8 cellular contexts compared by ENCODE assay signal in genomic region chr13:51585696-51586095, GRCh38. TPM values are rescaled to one million over a fixed set of nuclear protein-coding genes. Genes with fewer than 3 reads are reported as not detected.
DNase-seq lines count a peak whose midpoint lies in the region; ATAC-seq, FAIRE-seq and TF ChIP-seq lines count a peak whose summit lies in the region.

No MANE protein-coding gene starts in this region.

- H3K56ac ChIP-seq in H9 (ENCODE audit: insufficient read length, low read depth, low read length), result no peak overlapping the region

- no peak overlapping the region for H3K23ac ChIP-seq in H9 (ENCODE audit: insufficient read length, low read depth, low read length)

- H4K5ac ChIP-seq in H9 (ENCODE audit: insufficient read length, low read depth, low read length), result no peak overlapping the region

- peak overlapping the region; percentile 79 for H3K4me2 ChIP-seq in H9 (ENCODE audit: insufficient read depth, insufficient read length, low read length)

- DNase-seq in AG10803 (ENCODE audit: low read depth) (peak; percentile 52), H9 (no peak), kidney (no peak), testis (no peak), cerebellum (ENCODE audit: low spot score) (no peak), NK-92 (lab: John Stamatoyannopoulos, UW; ENCODE audit: unreplicated experiment) (no peak)
- DNase-seq in activated naive CD8-positive, alpha-beta T cell treated with anti-CD3 and anti-CD28 coated beads for 36 hours, result no peak

- H2BK120ac ChIP-seq in H9 (ENCODE audit: low read depth, low read length, poor library complexity, severe bottlenecking), result no peak overlapping the region

- H2BK15ac ChIP-seq in H9 (ENCODE audit: low read depth, low read length), result no peak overlapping the region

- H3K9me3 ChIP-seq in H9 (ENCODE audit: control insufficient read depth, low read depth, low read length) (no peaks in the 10 kb centered on the region), kidney (ENCODE audit: control insufficient read depth in 1 of 2, low read length in 2 of 2) (no peaks in the 10 kb centered on the region), testis (no peaks in the 10 kb centered on the region)

- no peak for TF ChIP-seq POLR2A in testis (IDR thresholded peaks at IDR 0.05)

- H4K8ac ChIP-seq in H9 (replicated peaks; ENCODE audit: insufficient read length, low read depth, low read length), result no peak overlapping the region

- no peak overlapping the region for H3K18ac ChIP-seq in H9 (ENCODE audit: insufficient read length, low read depth, low read length)

- H4K91ac ChIP-seq in H9 (ENCODE audit: insufficient read length, low read depth, low read length), result no peak overlapping the region

- H3K27me3 Mint-ChIP-seq in H9 (ENCODE audit: low read depth), result peaks cover 4% of the 10 kb centered on the region; the same call in 1 of the 2 replicates
- no peaks in the 10 kb centered on the region for H3K27me3 Mint-ChIP-seq in activated naive CD8-positive, alpha-beta T cell treated with anti-CD3 and anti-CD28 coated beads for 36 hours

- peaks cover 59 to 61% of the 10 kb centered on the region in 2 experiments for H3K4me1 Mint-ChIP-seq in H9
- H3K4me1 Mint-ChIP-seq in activated naive CD8-positive, alpha-beta T cell treated with anti-CD3 and anti-CD28 coated beads for 36 hours, result peaks cover 43% of the 10 kb centered on the region

- no peak overlapping the region for H3K27ac Mint-ChIP-seq in H9
- H3K27ac Mint-ChIP-seq in activated naive CD8-positive, alpha-beta T cell treated with anti-CD3 and anti-CD28 coated beads for 36 hours, result no peak overlapping the region

- H2BK5ac ChIP-seq in H9 (ENCODE audit: insufficient read length, low read length), result no peak overlapping the region

- H3K4me3 ChIP-seq in AG10803 (ENCODE audit: low read length) (peak overlapping the region; percentile 90), kidney (ENCODE audit: low read length in 2 of 2) (peak overlapping the region; percentile 78 to 93), testis (peak overlapping the region; percentile 81 to 94)

- no peak overlapping the region for H2BK12ac ChIP-seq in H9 (ENCODE audit: insufficient read length, low read depth, low read length)

- no peak overlapping the region for H3K14ac ChIP-seq in H9 (ENCODE audit: insufficient read depth, low read length)

- H3K36me3 ChIP-seq in kidney (ENCODE audit: control insufficient read depth in 1 of 2, insufficient read depth in 2 of 2, low read length in 2 of 2) (no peaks in the 10 kb centered on the region), testis (ENCODE audit: low read depth, missing control alignments) (no peaks in the 10 kb centered on the region)

- H4K20me1 ChIP-seq in H9 (ENCODE audit: control insufficient read depth, insufficient read depth, insufficient read length), result no peaks in the 10 kb centered on the region

- no peak for ATAC-seq in esophagus mucosa

- no peak overlapping the region for H2BK20ac ChIP-seq in H9 (ENCODE audit: low read depth, low read length, poor library complexity, severe bottlenecking)

- no peaks in the 10 kb centered on the region; a peak in 1 of 5 replicates for H3K9me3 Mint-ChIP-seq in H9
- no peaks in the 10 kb centered on the region for H3K9me3 Mint-ChIP-seq in activated naive CD8-positive, alpha-beta T cell treated with anti-CD3 and anti-CD28 coated beads for 36 hours

- no peak for FAIRE-seq in kidney (lab: Jason Lieb, UNC)

- no peak overlapping the region for H2AK5ac ChIP-seq in H9 (ENCODE audit: insufficient read length, low read length)

- peak overlapping the region; percentile 84 to 94 for H3K4me3 Mint-ChIP-seq in H9
- H3K4me3 Mint-ChIP-seq in activated naive CD8-positive, alpha-beta T cell treated with anti-CD3 and anti-CD28 coated beads for 36 hours, result peak overlapping the region; percentile 86

- H3K79me2 ChIP-seq in H9 (ENCODE audit: insufficient read depth, low read length), result peaks cover 19% of the 10 kb centered on the region

- H3K79me1 ChIP-seq in H9 (ENCODE audit: insufficient read depth, low read depth, low read length, poor library complexity, severe bottlenecking), result no peaks in the 10 kb centered on the region

- no peaks in the 10 kb centered on the region for H3K36me3 Mint-ChIP-seq in H9 (ENCODE audit: insufficient read depth in 1 of 3, low read depth in 3 of 3)
- H3K36me3 Mint-ChIP-seq in activated naive CD8-positive, alpha-beta T cell treated with anti-CD3 and anti-CD28 coated beads for 36 hours, result peaks cover 5% of the 10 kb centered on the region

- peaks cover 18% of the 10 kb centered on the region for H3K4me1 ChIP-seq in H9 (ENCODE audit: insufficient read depth, low read length)
- peaks cover 0 to 2% of the 10 kb centered on the region in 2 donors for H3K4me1 ChIP-seq in kidney (ENCODE audit: control insufficient read depth in 1 of 2, insufficient read depth in 1 of 2, low read depth in 1 of 2, low read length in 2 of 2)
- H3K4me1 ChIP-seq in testis, result peaks cover 55% of the 10 kb centered on the region

- H3K9ac ChIP-seq in H9 (ENCODE audit: extremely low read depth, insufficient read length, low read length) (peak overlapping the region; percentile 27), kidney (ENCODE audit: low read length in 2 of 2) (peak overlapping the region in 1 of 2 donors; percentile 82)

- no peak overlapping the region for H3T11ph ChIP-seq in H9 (ENCODE audit: low read length)

- H3K27ac ChIP-seq in H9 (ENCODE audit: insufficient read length, low read depth, low read length) (no peak overlapping the region), kidney (ENCODE audit: low read depth in 2 of 2, low read length in 2 of 2) (no peak overlapping the region), testis (peak overlapping the region; percentile 89 to 90)

- no peak overlapping the region for H3K4ac ChIP-seq in H9 (ENCODE audit: low read depth, low read length)

- TF ChIP-seq CTCF in AG10803 (conservative IDR thresholded peaks at IDR 0.05; ENCODE audit: low read length) (no peak), H9 (conservative IDR thresholded peaks at IDR 0.05) (no peak), kidney (IDR thresholded peaks at IDR 0.05; ENCODE audit: borderline replicate concordance, extremely low read depth, insufficient read depth) (no peak), testis (IDR thresholded peaks at IDR 0.05) (no peak)

- H2AFZ ChIP-seq in H9 (ENCODE audit: low read length), result no peak overlapping the region

- H3K23me2 ChIP-seq in H9 (ENCODE audit: insufficient read length, low read depth, low read length, poor library complexity, severe bottlenecking), result peaks cover 2% of the 10 kb centered on the region

- intact Hi-C loops in kidney (cut with DNase I), result loop anchor here (10.0 kb wide), 1 partner anchor 131 kb away; the partner anchor contains the start of gene INTS6
- intact Hi-C loops in testis (cut with DNase I; ENCODE audit: low total_unique reads), result loop anchor here (10.0 kb wide), 1 partner anchor 131 kb away; the partner anchor contains the start of gene INTS6

- WGBS in H9 (ENCODE audit: extremely low coverage, insufficient read length, low lambda C conversion rate), result no CpG with 5 or more reads among the region's 4 CpGs
- 31% methylated on average over 4 of the region's 4 CpGs for WGBS in testis, 2 donors

- H3K27me3 ChIP-seq in H9 (ENCODE audit: insufficient read depth, low read length) (no peaks in the 10 kb centered on the region), testis (no peaks in the 10 kb centered on the region)

RNA-seq across cellular contexts. Expression of gene WDFY2, which starts 1.4 kb away (rescaled TPM):
- total RNA-seq in H9 (2021) (22.7 and 26.4 TPM in 2 replicates), kidney (13.0 TPM), testis (10 to 100 TPM; 36.1 to 45.8 TPM), esophagus mucosa (15.9 TPM), cerebellum (17.5 TPM)
- total RNA-seq in activated naive CD8-positive, alpha-beta T cell treated with anti-CD3 and anti-CD28 coated beads for 36 hours, result 1 to 10 TPM; 6.0 to 7.9 TPM
- polyA plus RNA-seq in kidney (ENCODE audit: insufficient read depth, low read depth, low replicate concordance) (4.8 TPM), testis (ENCODE audit: insufficient read depth, low read depth, low replicate concordance) (17.1 TPM)

Comparison
In these comparisons a context has a peak if more than half of its experiments do, and no peak if none do; other contexts are left out.
1. H3K27ac ChIP-seq: peak in testis (2 of 2); none in H9 (single experiment) and kidney (0 of 2).
2. Peak in every context shown above with its lines, with median percentiles within 50 percentile points of each other: H3K4me3 ChIP-seq.